Comparison of ENCODE assay signal across 21 cellular contexts in the genomic region with DNA sequence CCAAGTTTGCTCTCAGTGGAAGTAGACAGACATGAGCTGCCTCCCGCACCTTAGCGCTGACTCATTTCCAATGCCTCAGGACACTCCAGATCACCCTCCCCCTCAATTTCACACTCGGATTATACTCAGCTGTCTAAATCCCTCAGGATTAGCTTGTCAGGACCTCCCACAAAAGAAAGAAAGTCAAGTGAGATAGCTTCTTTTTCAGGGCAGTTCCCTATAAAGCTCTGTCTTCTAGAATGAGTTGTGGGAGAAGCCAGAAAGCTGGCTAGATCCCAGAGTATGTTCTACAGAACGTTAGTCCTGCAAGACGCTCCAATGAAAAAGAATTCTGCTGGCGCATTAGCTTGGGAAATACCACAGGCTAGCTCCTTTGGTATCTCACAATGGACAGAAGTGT. TPM values are rescaled to one million over a fixed set of nuclear protein-coding genes. Genes with fewer than 3 reads are reported as not detected.
DNase-seq lines count a peak whose midpoint lies in the region; ATAC-seq and TF ChIP-seq lines count a peak whose summit lies in the region.
"Had no signal": no experiment of that assay in that cellular context is flagged by ENCODE, and none has a peak within 500 bp of the region (broad histone marks: within the 10 kb centered on the region; RNA-seq: fewer than 3 reads in every experiment).

No MANE protein-coding gene starts in this region.

- no peaks in the 10 kb centered on the region for H3K79me2 ChIP-seq in hepatocyte
- H3K79me2 ChIP-seq in smooth muscle cell (ENCODE audit: low read depth): no peaks in the 10 kb centered on the region

- H3F3A ChIP-seq in smooth muscle cell (ENCODE audit: low read depth): peaks cover 3% of the 10 kb centered on the region

- H3K4me3 ChIP-seq in astrocyte of the cerebellum (ENCODE audit: low read depth, low read length) (no peak overlapping the region), hepatocyte (no peak overlapping the region), smooth muscle cell (no peak overlapping the region), right cardiac atrium (ENCODE audit: low read length) (no peak overlapping the region)
- H3K4me3 ChIP-seq: BLaER1 treated with 17β-estradiol and CSF1 and Interleukin-3, amounts not matched to agents 10 nM and 100 nM; gastroesophageal sphincter; thoracic aorta had no signal

- peak; percentile 95 for DNase-seq in LHCN-M2 (ENCODE audit: low read depth)
- peak; percentile 9 for DNase-seq in astrocyte of the cerebellum (ENCODE audit: low read depth)
- peak; percentile 46 for DNase-seq in hepatocyte (ENCODE audit: low spot score)
- no peak for DNase-seq in smooth muscle cell (lab: John Stamatoyannopoulos, UW; ENCODE audit: unreplicated experiment)
- DNase-seq in right cardiac atrium: no peak
- no peak for DNase-seq in stimulated activated naive B cell treated with anti-CD40 and anti-IgM and Interleukin-4, amounts not matched to agents 10 μg/mL and 1 μg/mL and 100 μg/mL, for 72 hours
- DNase-seq: activated CD8-positive, alpha-beta memory T cell treated with anti-CD3 and anti-CD28 coated beads, Interleukin-2, amount 10 ng/mL, durations not matched to agents 7 days and 5 days; activated effector memory CD4-positive, alpha-beta T cell treated with anti-CD3 and anti-CD28 coated beads, Interleukin-2, amount 50 U/mL, for 16 hours; DMS53; NCI-H774; stimulated activated CD4-positive, alpha-beta T cell treated with anti-CD3 and anti-CD28 coated beads, Interleukin-2, amount 100 ng/mL, for 48 hours; stimulated activated CD8-positive, alpha-beta memory T cell treated with anti-CD3 and anti-CD28 coated beads, Interleukin-4, amount 100 ng/mL, for 48 hours had no signal

- intact Hi-C loops in right cardiac atrium (cut with DNase I): no loop called here

- WGBS in hepatocyte (ENCODE audit: low lambda C conversion rate, missing lambda C conversion rate): 67% methylated on average over 6 of the region's 6 CpGs
- WGBS in smooth muscle cell (ENCODE audit: low lambda C conversion rate): 12% methylated on average over 6 of the region's 6 CpGs
- 68% methylated on average over 6 of the region's 6 CpGs for WGBS in right cardiac atrium

- H3K27me3 ChIP-seq in hepatocyte (no peaks in the 10 kb centered on the region), smooth muscle cell (ENCODE audit: low read depth) (no peaks in the 10 kb centered on the region), right cardiac atrium (ENCODE audit: control insufficient read depth, insufficient read depth) (no peaks in the 10 kb centered on the region)
- H3K27me3 ChIP-seq: BLaER1 treated with 17β-estradiol and CSF1 and Interleukin-3, amounts not matched to agents 10 nM and 100 nM; gastroesophageal sphincter had no signal

- H3K4me1 Mint-ChIP-seq in stimulated activated naive B cell treated with anti-CD40 and anti-IgM and Interleukin-4, amounts not matched to agents 10 μg/mL and 1 μg/mL and 100 μg/mL, for 72 hours: no peaks in the 10 kb centered on the region
- H3K4me1 Mint-ChIP-seq: activated CD8-positive, alpha-beta memory T cell treated with anti-CD3 and anti-CD28 coated beads, Interleukin-2, amount 10 ng/mL, durations not matched to agents 7 days and 5 days; neural crest cell had no signal

- H3K9me3 ChIP-seq in hepatocyte (ENCODE audit: low read depth) (no peaks in the 10 kb centered on the region), smooth muscle cell (replicated peaks; ENCODE audit: low read depth) (no peaks in the 10 kb centered on the region), right cardiac atrium (ENCODE audit: control insufficient read depth, low read length) (no peaks in the 10 kb centered on the region)
- H3K9me3 ChIP-seq: BLaER1 treated with 17β-estradiol and CSF1 and Interleukin-3, amounts not matched to agents 10 nM and 100 nM; gastroesophageal sphincter; thoracic aorta had no signal

- no peak overlapping the region for H3K27ac Mint-ChIP-seq in stimulated activated naive B cell treated with anti-CD40 and anti-IgM and Interleukin-4, amounts not matched to agents 10 μg/mL and 1 μg/mL and 100 μg/mL, for 72 hours
- H3K27ac Mint-ChIP-seq: activated CD8-positive, alpha-beta memory T cell treated with anti-CD3 and anti-CD28 coated beads, Interleukin-2, amount 10 ng/mL, durations not matched to agents 7 days and 5 days had no signal

- peaks cover 0 to 4% of the 10 kb centered on the region in 2 donors for H3K36me3 Mint-ChIP-seq in stimulated activated naive B cell treated with anti-CD40 and anti-IgM and Interleukin-4, amounts not matched to agents 10 μg/mL and 1 μg/mL and 100 μg/mL, for 72 hours
- H3K36me3 Mint-ChIP-seq: activated CD8-positive, alpha-beta memory T cell treated with anti-CD3 and anti-CD28 coated beads, Interleukin-2, amount 10 ng/mL, durations not matched to agents 7 days and 5 days had no signal

- no peak overlapping the region for H3K4me2 ChIP-seq in hepatocyte
- H3K4me2 ChIP-seq in smooth muscle cell: peak overlapping the region; percentile 35

- no peaks in the 10 kb centered on the region for H3K27me3 Mint-ChIP-seq in stimulated activated naive B cell treated with anti-CD40 and anti-IgM and Interleukin-4, amounts not matched to agents 10 μg/mL and 1 μg/mL and 100 μg/mL, for 72 hours
- H3K27me3 Mint-ChIP-seq: activated CD8-positive, alpha-beta memory T cell treated with anti-CD3 and anti-CD28 coated beads, Interleukin-2, amount 10 ng/mL, durations not matched to agents 7 days and 5 days; brain had no signal

- no peak overlapping the region for H3K9ac ChIP-seq in smooth muscle cell (ENCODE audit: low read depth)
- H3K9ac ChIP-seq: BLaER1 treated with 17β-estradiol and CSF1 and Interleukin-3, amounts not matched to agents 10 nM and 100 nM had no signal

- H2AFZ ChIP-seq in hepatocyte: no peak overlapping the region
- no peak overlapping the region for H2AFZ ChIP-seq in smooth muscle cell (ENCODE audit: low read depth)

- in situ Hi-C loops in astrocyte of the cerebellum (cut with HindIII; ENCODE audit: low sequenced_read_pairs): no loop called here

- no peaks in the 10 kb centered on the region for H3K4me1 ChIP-seq in hepatocyte (ENCODE audit: insufficient read depth)
- H3K4me1 ChIP-seq in smooth muscle cell (ENCODE audit: low read depth): peaks cover 13% of the 10 kb centered on the region
- no peaks in the 10 kb centered on the region for H3K4me1 ChIP-seq in right cardiac atrium (ENCODE audit: control insufficient read depth, insufficient read depth, low read length)
- H3K4me1 ChIP-seq: gastroesophageal sphincter had no signal

- no peaks in the 10 kb centered on the region for H3K9me2 ChIP-seq in hepatocyte (replicated peaks; ENCODE audit: insufficient read depth)

- H4K20me1 ChIP-seq in hepatocyte (ENCODE audit: insufficient read depth, poor library complexity, severe bottlenecking) (no peaks in the 10 kb centered on the region), smooth muscle cell (ENCODE audit: low read depth) (peaks cover 86% of the 10 kb centered on the region)

- no peak overlapping the region for H3K4me3 Mint-ChIP-seq in stimulated activated naive B cell treated with anti-CD40 and anti-IgM and Interleukin-4, amounts not matched to agents 10 μg/mL and 1 μg/mL and 100 μg/mL, for 72 hours
- H3K4me3 Mint-ChIP-seq: activated CD8-positive, alpha-beta memory T cell treated with anti-CD3 and anti-CD28 coated beads, Interleukin-2, amount 10 ng/mL, durations not matched to agents 7 days and 5 days; brain; neural crest cell had no signal

- peaks cover 7 to 8% of the 10 kb centered on the region in 2 donors for H3K9me3 Mint-ChIP-seq in stimulated activated naive B cell treated with anti-CD40 and anti-IgM and Interleukin-4, amounts not matched to agents 10 μg/mL and 1 μg/mL and 100 μg/mL, for 72 hours
- H3K9me3 Mint-ChIP-seq: brain had no signal

- TF ChIP-seq CTCF in astrocyte of the cerebellum (IDR thresholded peaks at IDR 0.05; ENCODE audit: low read depth, low read length, missing control alignments) (no peak), hepatocyte (IDR thresholded peaks at IDR 0.05; ENCODE audit: poor library complexity) (no peak), smooth muscle cell (IDR thresholded peaks at IDR 0.05; ENCODE audit: borderline replicate concordance, insufficient read depth, poor library complexity, severe bottlenecking) (no peak)

- no peak overlapping the region for H3K27ac ChIP-seq in hepatocyte
- no peak overlapping the region for H3K27ac ChIP-seq in smooth muscle cell (ENCODE audit: low read depth)
- no peak overlapping the region for H3K27ac ChIP-seq in right cardiac atrium (ENCODE audit: low read length)
- H3K27ac ChIP-seq: BLaER1 treated with 17β-estradiol and CSF1 and Interleukin-3, amounts not matched to agents 10 nM and 100 nM; gastroesophageal sphincter; thoracic aorta had no signal

- peaks cover 3% of the 10 kb centered on the region for H3K36me3 ChIP-seq in hepatocyte (replicated peaks; ENCODE audit: insufficient read depth, low read depth)
- peaks cover 60% of the 10 kb centered on the region for H3K36me3 ChIP-seq in smooth muscle cell (ENCODE audit: low read depth)

- no peak for ATAC-seq in right cardiac atrium
- no peak for ATAC-seq in stimulated activated naive B cell treated with anti-CD40 and anti-IgM and Interleukin-4, amounts not matched to agents 10 μg/mL and 1 μg/mL and 100 μg/mL, for 72 hours (replicated peaks)
- no peak for ATAC-seq in GM21423 (IDR thresholded peaks at IDR 0.05; ENCODE audit: unreplicated experiment)
- ATAC-seq: activated CD4-positive, CD25-positive, alpha-beta regulatory T cell treated with anti-CD3 and anti-CD28 coated beads, Interleukin-2, amount 50 U/mL, for 24 hours; activated CD8-positive, alpha-beta memory T cell treated with anti-CD3 and anti-CD28 coated beads, Interleukin-2, amount 10 ng/mL, durations not matched to agents 7 days and 5 days; gastroesophageal sphincter; sciatic nerve had no signal

RNA-seq across cellular contexts. Expression of gene MTNR1A, which starts 51.2 kb away (rescaled TPM):
- total RNA-seq in LHCN-M2 (2014; rRNA removed) (not detected in 2 replicates), hepatocyte (not detected in 2 replicates), smooth muscle cell (not detected in 2 replicates), right cardiac atrium (not detected)
- polyA plus RNA-seq in LHCN-M2 (2012): not detected
- polyA plus RNA-seq in hepatocyte (0.16 TPM in 1 of 2 replicates, not detected in the other), smooth muscle cell (not detected in 2 replicates), right cardiac atrium (not detected)
- total RNA-seq: activated CD8-positive, alpha-beta memory T cell treated with anti-CD3 and anti-CD28 coated beads, Interleukin-2, amount 10 ng/mL, durations not matched to agents 7 days and 5 days; gastroesophageal sphincter; sciatic nerve; T-helper 1 cell treated with Interleukin-12 subunit alpha and Interleukin-12 subunit beta and Interleukin-4 antibody, amounts not matched to agents 30 ng/mL and 1 ng/mL, for 36 hours; thoracic aorta had no signal

Comparison
In these comparisons a context has a peak if more than half of its experiments do, and no peak if none do; other contexts are left out.
1. DNase-seq: peak in LHCN-M2 (single experiment), astrocyte of the cerebellum (single experiment) and hepatocyte (single experiment); none in smooth muscle cell (single experiment), right cardiac atrium (0 of 3) and stimulated activated naive B cell treated with anti-CD40 and anti-IgM and Interleukin-4, amounts not matched to agents 10 μg/mL and 1 μg/mL and 100 μg/mL, for 72 hours (single experiment).